Comparison of ENCODE assay signal across 1 cellular context in the genomic region with DNA sequence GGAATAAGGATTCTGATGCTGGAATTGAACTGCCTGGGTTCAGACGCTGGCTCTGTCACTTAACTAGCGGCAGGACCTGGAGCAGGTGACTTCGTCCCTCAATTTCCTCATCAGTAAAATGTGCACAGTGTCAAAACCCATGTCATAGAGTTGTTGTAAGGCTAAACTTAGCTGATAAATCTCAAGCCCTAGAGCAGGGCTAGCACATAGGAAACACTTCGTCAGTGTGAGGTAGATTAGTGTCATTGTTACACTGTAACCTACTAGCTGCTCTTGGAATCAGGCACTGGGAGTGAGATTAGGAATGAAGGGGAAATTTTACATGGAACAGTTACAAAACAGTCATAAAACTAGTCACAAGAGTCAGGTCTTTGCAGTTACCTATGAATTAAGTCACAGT.
TF ChIP-seq lines count a peak whose summit lies in the region.

No MANE protein-coding gene starts in this region.

TF ChIP-seq in WTC11, 78 proteins besides CTCF, POLR2A, EP300 and RAD21 (continued from another document):
- TF ChIP-seq, protein P1, sequence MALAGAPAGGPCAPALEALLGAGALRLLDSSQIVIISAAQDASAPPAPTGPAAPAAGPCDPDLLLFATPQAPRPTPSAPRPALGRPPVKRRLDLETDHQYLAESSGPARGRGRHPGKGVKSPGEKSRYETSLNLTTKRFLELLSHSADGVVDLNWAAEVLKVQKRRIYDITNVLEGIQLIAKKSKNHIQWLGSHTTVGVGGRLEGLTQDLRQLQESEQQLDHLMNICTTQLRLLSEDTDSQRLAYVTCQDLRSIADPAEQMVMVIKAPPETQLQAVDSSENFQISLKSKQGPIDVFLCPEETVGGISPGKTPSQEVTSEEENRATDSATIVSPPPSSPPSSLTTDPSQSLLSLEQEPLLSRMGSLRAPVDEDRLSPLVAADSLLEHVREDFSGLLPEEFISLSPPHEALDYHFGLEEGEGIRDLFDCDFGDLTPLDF (CRISPR knock-in tag; IDR thresholded peaks at IDR 0.05) = no peak
- TF ChIP-seq, protein P2, sequence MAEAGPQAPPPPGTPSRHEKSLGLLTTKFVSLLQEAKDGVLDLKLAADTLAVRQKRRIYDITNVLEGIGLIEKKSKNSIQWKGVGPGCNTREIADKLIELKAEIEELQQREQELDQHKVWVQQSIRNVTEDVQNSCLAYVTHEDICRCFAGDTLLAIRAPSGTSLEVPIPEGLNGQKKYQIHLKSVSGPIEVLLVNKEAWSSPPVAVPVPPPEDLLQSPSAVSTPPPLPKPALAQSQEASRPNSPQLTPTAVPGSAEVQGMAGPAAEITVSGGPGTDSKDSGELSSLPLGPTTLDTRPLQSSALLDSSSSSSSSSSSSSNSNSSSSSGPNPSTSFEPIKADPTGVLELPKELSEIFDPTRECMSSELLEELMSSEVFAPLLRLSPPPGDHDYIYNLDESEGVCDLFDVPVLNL (CRISPR knock-in tag; IDR thresholded peaks at IDR 0.05; ENCODE audit: borderline replicate concordance, low read depth) = no peak
- TF ChIP-seq TCF7 (CRISPR knock-in tag; IDR thresholded peaks at IDR 0.05; ENCODE audit: low read depth) (no peak), ZNF416 (CRISPR knock-in tag; IDR thresholded peaks at IDR 0.05) (no peak), JAZF1 (CRISPR knock-in tag; IDR thresholded peaks at IDR 0.05) (no peak), NR2C2 (CRISPR knock-in tag; IDR thresholded peaks at IDR 0.05) (no peak), ZNF232 (CRISPR knock-in tag; IDR thresholded peaks at IDR 0.05) (no peak), KAT7 (CRISPR knock-in tag; IDR thresholded peaks at IDR 0.05; ENCODE audit: borderline replicate concordance) (no peak), ZNF671 (CRISPR knock-in tag; IDR thresholded peaks at IDR 0.05) (no peak), SOX15 (CRISPR knock-in tag; IDR thresholded peaks at IDR 0.05) (no peak)
- TF ChIP-seq, protein P3, sequence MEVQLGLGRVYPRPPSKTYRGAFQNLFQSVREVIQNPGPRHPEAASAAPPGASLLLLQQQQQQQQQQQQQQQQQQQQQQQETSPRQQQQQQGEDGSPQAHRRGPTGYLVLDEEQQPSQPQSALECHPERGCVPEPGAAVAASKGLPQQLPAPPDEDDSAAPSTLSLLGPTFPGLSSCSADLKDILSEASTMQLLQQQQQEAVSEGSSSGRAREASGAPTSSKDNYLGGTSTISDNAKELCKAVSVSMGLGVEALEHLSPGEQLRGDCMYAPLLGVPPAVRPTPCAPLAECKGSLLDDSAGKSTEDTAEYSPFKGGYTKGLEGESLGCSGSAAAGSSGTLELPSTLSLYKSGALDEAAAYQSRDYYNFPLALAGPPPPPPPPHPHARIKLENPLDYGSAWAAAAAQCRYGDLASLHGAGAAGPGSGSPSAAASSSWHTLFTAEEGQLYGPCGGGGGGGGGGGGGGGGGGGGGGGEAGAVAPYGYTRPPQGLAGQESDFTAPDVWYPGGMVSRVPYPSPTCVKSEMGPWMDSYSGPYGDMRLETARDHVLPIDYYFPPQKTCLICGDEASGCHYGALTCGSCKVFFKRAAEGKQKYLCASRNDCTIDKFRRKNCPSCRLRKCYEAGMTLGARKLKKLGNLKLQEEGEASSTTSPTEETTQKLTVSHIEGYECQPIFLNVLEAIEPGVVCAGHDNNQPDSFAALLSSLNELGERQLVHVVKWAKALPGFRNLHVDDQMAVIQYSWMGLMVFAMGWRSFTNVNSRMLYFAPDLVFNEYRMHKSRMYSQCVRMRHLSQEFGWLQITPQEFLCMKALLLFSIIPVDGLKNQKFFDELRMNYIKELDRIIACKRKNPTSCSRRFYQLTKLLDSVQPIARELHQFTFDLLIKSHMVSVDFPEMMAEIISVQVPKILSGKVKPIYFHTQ (CRISPR knock-in tag; IDR thresholded peaks at IDR 0.05) = no peak
